ENCODE assay signal across 2 cellular contexts in genomic region chr10:83006479-83006878, GRCh38.
DNase-seq lines count a peak whose midpoint lies in the region; ATAC-seq, FAIRE-seq and TF ChIP-seq lines count a peak whose summit lies in the region.
"Not testable (repeated sequence)": the region's sequence is repeated elsewhere in the genome, so short reads cannot be mapped to it uniquely, and the experiment has no call there.

No MANE protein-coding gene starts in this region.

- H3K4me2 ChIP-seq in A549: not testable (repeated sequence)

- FAIRE-seq in A549 (lab: Jason Lieb, UNC): not testable (repeated sequence)

- not testable (repeated sequence) for TF ChIP-seq EP300 in A549 (IDR thresholded peaks at IDR 0.05)

- H3K36me3 ChIP-seq in HEK293 (ENCODE audit: control insufficient read depth in 2 of 2, insufficient read depth in 1 of 2, low read length in 2 of 2): not testable (repeated sequence)

- H3K4me3 ChIP-seq in A549; HEK293 (ENCODE audit: low read depth, low read length): not testable (repeated sequence)

- not testable (repeated sequence) for H3K27ac ChIP-seq in A549; HEK293 (ENCODE audit: extremely low read depth, low read depth, low read length)

- H3K4me1 ChIP-seq in A549; HEK293 (ENCODE audit: control insufficient read depth, insufficient read depth, low read length): not testable (repeated sequence)

- ATAC-seq in A549: not testable (repeated sequence)

- TF ChIP-seq POLR2A in A549 (IDR thresholded peaks at IDR 0.05; ENCODE audit: low read length): not testable (repeated sequence)

- H3K9me3 ChIP-seq in A549; HEK293 (ENCODE audit: control insufficient read depth, insufficient read depth, low read depth, low read length): not testable (repeated sequence)

- not testable (repeated sequence) for TF ChIP-seq RAD21 in A549 (conservative IDR thresholded peaks at IDR 0.05 in 1 of 2, IDR thresholded peaks at IDR 0.05 in 1 of 2)

- DNase-seq in A549 (ENCODE audit: low read depth in 1 of 2, low spot score in 1 of 2): not testable (repeated sequence)

- TF ChIP-seq CTCF in A549 (IDR thresholded peaks at IDR 0.05); HEK293 (tag by site-specific recombination; IDR thresholded peaks at IDR 0.05): not testable (repeated sequence)

- 34% methylated on average over 8 of the region's 8 CpGs for WGBS in A549 (ENCODE audit: missing lambda C conversion rate)

- CTCF ChIA-PET in A549 (lab: Yijun Ruan, JAX); HEK293 (lab: Yijun Ruan, JAX): not testable (repeated sequence)

- POLR2A ChIA-PET in A549 (lab: Yijun Ruan, JAX); HEK293 (lab: Yijun Ruan, JAX): not testable (repeated sequence)

TF ChIP-seq in A549, 52 proteins besides CTCF, POLR2A, EP300 and RAD21:
- peak; percentile 44 for TF ChIP-seq ZC3H11A (IDR thresholded peaks at IDR 0.05)

TF ChIP-seq in HEK293, 187 proteins besides CTCF, POLR2A, EP300 and RAD21 (continues in another document):
- TF ChIP-seq ZBTB1 (tag by site-specific recombination; IDR thresholded peaks at IDR 0.05) (0 out of 2 replicates have a peak, but pooled peaks have one; percentile 59), ZNF654 (tag by site-specific recombination; IDR thresholded peaks at IDR 0.05; ENCODE audit: low read depth) (peak; percentile 36), ZNF560 (tag by site-specific recombination; IDR thresholded peaks at IDR 0.05; ENCODE audit: borderline replicate concordance) (peak; percentile 42; the same call in 1 of the 2 replicates), ZBTB8A (tag by site-specific recombination; IDR thresholded peaks at IDR 0.05) (peak; percentile 56; the same call in 1 of the 2 replicates), ZNF433 (tag by site-specific recombination; IDR thresholded peaks at IDR 0.05; ENCODE audit: low read depth) (0 out of 2 replicates have a peak, but pooled peaks have one; percentile 12), ZNF341 (tag by site-specific recombination; IDR thresholded peaks at IDR 0.05; ENCODE audit: low read depth) (0 out of 2 replicates have a peak, but pooled peaks have one; percentile 11), ZNF202 (tag by site-specific recombination; IDR thresholded peaks at IDR 0.05; ENCODE audit: borderline replicate concordance) (0 out of 2 replicates have a peak, but pooled peaks have one; percentile 18), ZNF558 (tag by site-specific recombination; IDR thresholded peaks at IDR 0.05) (0 out of 2 replicates have a peak, but pooled peaks have one; percentile 31), ZNF555 (tag by site-specific recombination; conservative IDR thresholded peaks at IDR 0.05) (peak; percentile 54), ZNF510 (tag by site-specific recombination; IDR thresholded peaks at IDR 0.05; ENCODE audit: insufficient replicate concordance) (peak; percentile 27), ZBTB11 (tag by site-specific recombination; conservative IDR thresholded peaks at IDR 0.05; ENCODE audit: low read depth) (peak; percentile 66), ZNF426 (tag by site-specific recombination; IDR thresholded peaks at IDR 0.05) (peak; percentile 58), ZNF394 (tag by site-specific recombination; IDR thresholded peaks at IDR 0.05; ENCODE audit: borderline replicate concordance) (peak; percentile 80; the same call in 1 of the 2 replicates), ZNF266 (tag by site-specific recombination; IDR thresholded peaks at IDR 0.05; ENCODE audit: low read depth) (peak; percentile 55; the same call in 1 of the 2 replicates), ZNF518A (tag by site-specific recombination; conservative IDR thresholded peaks at IDR 0.05; ENCODE audit: low read depth) (peak; percentile 80), REST (tag by site-specific recombination; IDR thresholded peaks at IDR 0.05) (peak; percentile 54; the same call in 1 of the 2 replicates), ZNF623 (tag by site-specific recombination; IDR thresholded peaks at IDR 0.05) (peak; percentile 58), ZXDB (tag by site-specific recombination; IDR thresholded peaks at IDR 0.05) (0 out of 2 replicates have a peak, but pooled peaks have one; percentile 26)
